In the genomic region with DNA sequence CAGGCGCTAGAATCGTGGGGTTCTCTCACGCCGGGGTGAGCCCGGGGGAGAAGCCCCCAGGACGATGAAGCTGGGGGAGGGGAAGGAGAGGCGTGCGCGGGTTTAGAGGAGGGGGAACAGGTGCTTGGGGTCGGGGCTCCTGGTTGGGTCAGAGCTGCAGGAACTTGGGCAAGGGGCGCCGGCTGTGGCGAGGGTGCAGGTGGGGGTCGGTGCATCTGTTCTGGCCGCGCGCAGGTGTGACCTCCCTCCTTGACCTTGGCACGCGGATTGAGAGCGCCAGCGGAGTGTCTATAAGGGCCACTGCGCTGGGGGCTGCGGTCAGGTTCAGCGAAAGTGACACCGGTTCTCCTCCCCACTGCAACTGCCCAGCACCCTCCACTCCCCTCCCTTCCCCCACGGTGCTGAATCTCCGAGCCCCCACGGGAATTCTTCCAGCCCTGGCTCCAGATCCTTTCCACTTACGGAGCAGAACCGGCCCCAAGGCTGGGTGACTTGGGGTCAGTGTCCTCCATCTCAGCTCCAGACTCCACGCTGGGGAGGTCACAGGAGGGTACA, we compare ENCODE assay signal across 9 cellular contexts. TPM values are rescaled to one million over a fixed set of nuclear protein-coding genes. Genes with fewer than 3 reads are reported as not detected.
DNase-seq lines count a peak whose midpoint lies in the region; ATAC-seq and TF ChIP-seq lines count a peak whose summit lies in the region.
"Had no signal": no experiment of that assay in that cellular context is flagged by ENCODE, and none has a peak within 500 bp of the region (broad histone marks: within the 10 kb centered on the region; RNA-seq: fewer than 3 reads in every experiment).

No MANE protein-coding gene starts in this region.

- in situ Hi-C loops in KBM-7 (cut with MboI; ENCODE audit: low pct_unique_long_range_greater_than_20kb, low sequenced_read_pairs): no loop called here

- peak overlapping the region; percentile 92 for H2AFZ ChIP-seq in hepatocyte

- H3K4me3 Mint-ChIP-seq in Caco-2 (ENCODE audit: unreplicated experiment): peak overlapping the region; percentile 100
- peak overlapping the region; percentile 73 for H3K4me3 Mint-ChIP-seq in activated naive CD8-positive, alpha-beta T cell treated with anti-CD3 and anti-CD28 coated beads, Interleukin-2, amount 50 U/mL, for 24 hours

- no TSS peak for BruUV-seq in Caco-2 (replicated peaks; lab: Mats Ljungman, UMichigan)

- POLR2A ChIA-PET in Caco-2 (lab: Charles Lee): no interaction called here

- H3K27ac ChIP-seq in hepatocyte: no peak overlapping the region

- H3K27me3 Mint-ChIP-seq in Caco-2 (ENCODE audit: insufficient read depth, unreplicated experiment): no peaks in the 10 kb centered on the region
- peaks cover 8% of the 10 kb centered on the region for H3K27me3 Mint-ChIP-seq in activated naive CD8-positive, alpha-beta T cell treated with anti-CD3 and anti-CD28 coated beads, Interleukin-2, amount 50 U/mL, for 24 hours

- peak overlapping the region; percentile 89 for H3K4me2 ChIP-seq in hepatocyte

- 6% methylated on average over 9 of the region's 31 CpGs for WGBS in hepatocyte (ENCODE audit: low lambda C conversion rate, missing lambda C conversion rate)

- intact Hi-C loops in Caco-2 (cut with micrococcal nuclease; ENCODE audit: unreplicated experiment): loop anchor here (2.0 kb wide), 1 partner anchor 33 kb away; a partner anchor contains a TSS

- no peaks in the 10 kb centered on the region for H3K9me3 Mint-ChIP-seq in Caco-2 (ENCODE audit: unreplicated experiment)
- H3K9me3 Mint-ChIP-seq in activated naive CD8-positive, alpha-beta T cell treated with anti-CD3 and anti-CD28 coated beads, Interleukin-2, amount 50 U/mL, for 24 hours: no peaks in the 10 kb centered on the region

- H3K36me3 ChIP-seq in Caco-2 (ENCODE audit: control insufficient read depth, insufficient read depth, low read length) (peaks cover 2% of the 10 kb centered on the region; the same call in 1 of the 2 replicates), hepatocyte (replicated peaks; ENCODE audit: insufficient read depth, low read depth) (no peaks in the 10 kb centered on the region)

- DNase-seq in Caco-2 (peak; percentile 14 to 38), KBM-7 (peak; percentile 19), hepatocyte (ENCODE audit: low spot score) (peak; percentile 24), retinal pigment epithelial cell (ENCODE audit: low read depth) (no peak), SKM-1 (lab: John Stamatoyannopoulos, UW; ENCODE audit: unreplicated experiment) (no peak)
- DNase-seq in activated naive CD8-positive, alpha-beta T cell treated with anti-CD3 and anti-CD28 coated beads, Interleukin-2, amount 50 U/mL, for 24 hours: peak; percentile 12

- ATAC-seq in activated naive CD8-positive, alpha-beta T cell treated with anti-CD3 and anti-CD28 coated beads, Interleukin-2, amount 50 U/mL, for 24 hours: no peak
- ATAC-seq in HG03139 (IDR thresholded peaks at IDR 0.05; ENCODE audit: unreplicated experiment) (no peak), GM19351 (IDR thresholded peaks at IDR 0.05; ENCODE audit: unreplicated experiment) (no peak)

- H3K27me3 ChIP-seq in Caco-2 (replicated peaks; ENCODE audit: control insufficient read depth, insufficient read depth, low read length) (no peaks in the 10 kb centered on the region), hepatocyte (no peaks in the 10 kb centered on the region)

- no peak for TF ChIP-seq CTCF in Caco-2 (IDR thresholded peaks at IDR 0.05; ENCODE audit: insufficient read depth in 1 of 2, low read depth in 1 of 2, low read length in 1 of 2, severe bottlenecking in 1 of 2, unreplicated experiment in 1 of 2)
- TF ChIP-seq CTCF in hepatocyte (IDR thresholded peaks at IDR 0.05; ENCODE audit: poor library complexity): no peak
- TF ChIP-seq CTCF in retinal pigment epithelial cell (conservative IDR thresholded peaks at IDR 0.05; ENCODE audit: low read depth, low read length): no peak

- H3K27ac Mint-ChIP-seq in Caco-2 (ENCODE audit: unreplicated experiment): peak overlapping the region; percentile 29
- H3K27ac Mint-ChIP-seq in activated naive CD8-positive, alpha-beta T cell treated with anti-CD3 and anti-CD28 coated beads, Interleukin-2, amount 50 U/mL, for 24 hours: peak overlapping the region; percentile 59

- no peaks in the 10 kb centered on the region for H3K9me3 ChIP-seq in Caco-2
- no peaks in the 10 kb centered on the region for H3K9me3 ChIP-seq in hepatocyte (ENCODE audit: low read depth)

- H4K20me1 ChIP-seq in hepatocyte (ENCODE audit: insufficient read depth, poor library complexity, severe bottlenecking): peaks cover 26% of the 10 kb centered on the region

- peak overlapping the region; percentile 97 for H3K4me3 ChIP-seq in Caco-2 (ENCODE audit: low read depth, low read length)
- peak overlapping the region; percentile 80 for H3K4me3 ChIP-seq in hepatocyte
- H3K4me3 ChIP-seq in retinal pigment epithelial cell (ENCODE audit: low read length): peak overlapping the region; percentile 95

- H3K36me3 Mint-ChIP-seq in Caco-2 (ENCODE audit: insufficient read depth, unreplicated experiment): peaks cover 31% of the 10 kb centered on the region
- H3K36me3 Mint-ChIP-seq in activated naive CD8-positive, alpha-beta T cell treated with anti-CD3 and anti-CD28 coated beads, Interleukin-2, amount 50 U/mL, for 24 hours (ENCODE audit: low read depth): peaks cover 11% of the 10 kb centered on the region

- CTCF ChIA-PET in Caco-2 (lab: Charles Lee): no interaction called here

- H3K4me1 Mint-ChIP-seq in Caco-2 (ENCODE audit: low read depth, unreplicated experiment): peaks cover 7% of the 10 kb centered on the region
- peaks cover 32% of the 10 kb centered on the region for H3K4me1 Mint-ChIP-seq in activated naive CD8-positive, alpha-beta T cell treated with anti-CD3 and anti-CD28 coated beads, Interleukin-2, amount 50 U/mL, for 24 hours

- H3K9me2 ChIP-seq in hepatocyte (replicated peaks; ENCODE audit: insufficient read depth): no peaks in the 10 kb centered on the region

- H3K4me1 ChIP-seq in Caco-2: peaks cover 5% of the 10 kb centered on the region; the same call in 1 of the 2 replicates
- peaks cover 10% of the 10 kb centered on the region for H3K4me1 ChIP-seq in hepatocyte (ENCODE audit: insufficient read depth)

- peaks cover 36% of the 10 kb centered on the region for H3K79me2 ChIP-seq in hepatocyte

RNA-seq across cellular contexts. Expression of a gene that starts 0.6 kb away (rescaled TPM):
- total RNA-seq in Caco-2 (2022): 3.8 and 4.5 TPM in 2 replicates
- total RNA-seq in hepatocyte: 10.2 and 10.6 TPM in 2 replicates
- polyA plus RNA-seq in hepatocyte: 9.3 and 10.9 TPM in 2 replicates

RNA-seq across cellular contexts. Expression of a gene that starts 1.6 kb away (rescaled TPM):
- total RNA-seq in Caco-2 (2022): 65.3 and 74.4 TPM in 2 replicates
- 141 and 154 TPM in 2 replicates for total RNA-seq in hepatocyte
- 99.2 and 105 TPM in 2 replicates for polyA plus RNA-seq in hepatocyte

RNA-seq across cellular contexts. Expression of a gene that starts 33.6 kb away (rescaled TPM):
- total RNA-seq in Caco-2 (2022) (11.4 and 11.6 TPM in 2 replicates), hepatocyte (4.9 and 6.6 TPM in 2 replicates)
- polyA plus RNA-seq in hepatocyte: 7.8 and 8.0 TPM in 2 replicates

RNA-seq across cellular contexts. Expression of a gene that starts 58.1 kb away (rescaled TPM):
- total RNA-seq in Caco-2 (2022) (not detected in 2 replicates), hepatocyte (0.07 and 0.12 TPM in 2 replicates)
- polyA plus RNA-seq in hepatocyte: 0.01 TPM in 1 of 2 replicates, not detected in the other
- total RNA-seq: LHCN-M2 had no signal

Comparison
In these comparisons a context has a peak if more than half of its experiments do, and no peak if none do; other contexts are left out.
1. DNase-seq: peak in Caco-2 (2 of 2), KBM-7 (single experiment), activated naive CD8-positive, alpha-beta T cell treated with anti-CD3 and anti-CD28 coated beads, Interleukin-2, amount 50 U/mL, for 24 hours (single experiment) and hepatocyte (single experiment); none in retinal pigment epithelial cell (single experiment) and SKM-1 (single experiment).
2. Peak in every context shown above with its lines, with median percentiles within 50 percentile points of each other: H3K4me3 ChIP-seq.